1 cellular context compared by ENCODE assay signal in the genomic region with DNA sequence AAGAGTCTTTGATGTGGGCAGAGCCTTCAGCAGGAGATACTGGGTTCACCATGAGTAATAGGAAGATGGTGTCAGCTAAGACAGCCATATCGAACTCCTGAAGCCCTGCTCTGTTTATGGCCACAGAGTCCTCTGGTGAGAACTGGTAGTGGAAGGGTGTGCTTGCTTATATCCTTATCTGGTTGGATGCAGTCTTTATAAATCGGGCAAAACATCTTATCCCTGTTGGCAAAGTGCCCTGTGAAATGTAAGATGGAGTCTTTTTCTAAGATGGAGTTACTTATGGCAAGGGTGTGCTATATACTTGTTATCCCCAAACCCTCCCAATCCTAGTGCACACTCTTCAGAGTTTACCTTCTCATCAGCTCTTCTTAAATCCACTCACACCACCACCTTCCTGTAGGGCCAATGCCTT.
TF ChIP-seq lines count a peak whose summit lies in the region.

No MANE protein-coding gene starts in this region.

TF ChIP-seq in K562, 482 proteins besides CTCF, POLR2A, EP300 and RAD21 (continued from another document):
- TF ChIP-seq ARID4B (CRISPR knock-in tag; IDR thresholded peaks at IDR 0.05) = no peak
- TF ChIP-seq ZNF57 (CRISPR knock-in tag; IDR thresholded peaks at IDR 0.05) = peak; percentile 95
- peak; percentile 94 for TF ChIP-seq ZNF239 (CRISPR knock-in tag; IDR thresholded peaks at IDR 0.05)
- peak; percentile 57; the same call in 1 of the 2 replicates for TF ChIP-seq HMG20B (CRISPR knock-in tag; IDR thresholded peaks at IDR 0.05)
- TF ChIP-seq RNF219 (CRISPR knock-in tag; IDR thresholded peaks at IDR 0.05) = peak; percentile 88; the same call in 1 of the 2 replicates
- TF ChIP-seq DPF2 (IDR thresholded peaks at IDR 0.05) = no peak
- TF ChIP-seq TOE1 (IDR thresholded peaks at IDR 0.05; ENCODE audit: borderline replicate concordance) = no peak
- no peak for TF ChIP-seq TOE1 (CRISPR knock-in tag; IDR thresholded peaks at IDR 0.05; ENCODE audit: borderline replicate concordance, low read depth)
- peak; percentile 82; the same call in 1 of the 2 replicates for TF ChIP-seq RFX7 (CRISPR knock-in tag; IDR thresholded peaks at IDR 0.05)
- no peak for TF ChIP-seq KHSRP (IDR thresholded peaks at IDR 0.05)
- TF ChIP-seq ZNF707 (CRISPR knock-in tag; conservative IDR thresholded peaks at IDR 0.05) = peak; percentile 64; the same call in 1 of the 2 replicates
- TF ChIP-seq HDAC6 (IDR thresholded peaks at IDR 0.05; ENCODE audit: low read depth, low read length) = no peak
- peak; percentile 96; the same call in 1 of the 2 replicates for TF ChIP-seq ZNF212 (CRISPR knock-in tag; IDR thresholded peaks at IDR 0.05)
- TF ChIP-seq ZNF143 (CRISPR knock-in tag; IDR thresholded peaks at IDR 0.05) = no peak
- TF ChIP-seq ZNF507 (tag; conservative IDR thresholded peaks at IDR 0.05) = peak; percentile 63
- peak; percentile 93 for TF ChIP-seq ZNF785 (CRISPR knock-in tag; IDR thresholded peaks at IDR 0.05)
- peak; percentile 91; the same call in 1 of the 2 replicates for TF ChIP-seq ZBTB26 (CRISPR knock-in tag; IDR thresholded peaks at IDR 0.05)
- TF ChIP-seq, protein P1, sequence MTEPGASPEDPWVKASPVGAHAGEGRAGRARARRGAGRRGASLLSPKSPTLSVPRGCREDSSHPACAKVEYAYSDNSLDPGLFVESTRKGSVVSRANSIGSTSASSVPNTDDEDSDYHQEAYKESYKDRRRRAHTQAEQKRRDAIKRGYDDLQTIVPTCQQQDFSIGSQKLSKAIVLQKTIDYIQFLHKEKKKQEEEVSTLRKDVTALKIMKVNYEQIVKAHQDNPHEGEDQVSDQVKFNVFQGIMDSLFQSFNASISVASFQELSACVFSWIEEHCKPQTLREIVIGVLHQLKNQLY (CRISPR knock-in tag; conservative IDR thresholded peaks at IDR 0.05) = no peak
- TF ChIP-seq ZNF3 (CRISPR knock-in tag; IDR thresholded peaks at IDR 0.05) = 0 out of 2 replicates have a peak, but pooled peaks have one; percentile 33
- TF ChIP-seq SAFB2 (IDR thresholded peaks at IDR 0.05; ENCODE audit: borderline replicate concordance, low read depth, low read length, severe bottlenecking) = no peak
- no peak for TF ChIP-seq NFRKB (IDR thresholded peaks at IDR 0.05; ENCODE audit: low read depth)
- 0 out of 2 replicates have a peak, but pooled peaks have one; percentile 45 for TF ChIP-seq GABPB2 (CRISPR knock-in tag; conservative IDR thresholded peaks at IDR 0.05)
- no peak for TF ChIP-seq PRMT5 (CRISPR knock-in tag; IDR thresholded peaks at IDR 0.05)
- peak; percentile 96 for TF ChIP-seq ZKSCAN8 (CRISPR knock-in tag; IDR thresholded peaks at IDR 0.05)
- TF ChIP-seq CEBPG (CRISPR knock-in tag; IDR thresholded peaks at IDR 0.05) = no peak
- TF ChIP-seq CEBPG (tag; conservative IDR thresholded peaks at IDR 0.05 in 1 of 2, IDR thresholded peaks at IDR 0.05 in 1 of 2) = no peak
- TF ChIP-seq ZNF740 (CRISPR knock-in tag; IDR thresholded peaks at IDR 0.05) = no peak
- TF ChIP-seq ZNF740 (tag; IDR thresholded peaks at IDR 0.05) = peak in 1 of 2 experiments; percentile 98; a peak in 2 of 4 replicates
- peak; percentile 92; the same call in 1 of the 2 replicates for TF ChIP-seq ZFPM2 (CRISPR knock-in tag; IDR thresholded peaks at IDR 0.05)
- TF ChIP-seq TAF7 (tag; IDR thresholded peaks at IDR 0.05) = peak; percentile 94
- no peak for TF ChIP-seq CHAMP1 (IDR thresholded peaks at IDR 0.05)
- TF ChIP-seq ZBTB9 (CRISPR knock-in tag; IDR thresholded peaks at IDR 0.05) = peak; percentile 98
- TF ChIP-seq SRSF3 (IDR thresholded peaks at IDR 0.05; ENCODE audit: insufficient read depth, low read length) = no peak
- TF ChIP-seq SMAD4 (CRISPR knock-in tag; conservative IDR thresholded peaks at IDR 0.05) = peak; percentile 99
- TF ChIP-seq ARID1B (IDR thresholded peaks at IDR 0.05) = 0 out of 2 replicates have a peak, but pooled peaks have one; percentile 10
- TF ChIP-seq MAZ (CRISPR knock-in tag; conservative IDR thresholded peaks at IDR 0.05 in 1 of 2, IDR thresholded peaks at IDR 0.05 in 1 of 2) = peak in 1 of 2 experiments; percentile 96; a peak in 2 of 4 replicates
- no peak for TF ChIP-seq NR1H2 (CRISPR knock-in tag; IDR thresholded peaks at IDR 0.05)
- TF ChIP-seq POLR3G (IDR thresholded peaks at IDR 0.05; ENCODE audit: extremely low read depth, insufficient read length, insufficient replicate concordance) = no peak
- no peak for TF ChIP-seq ZNF124 (CRISPR knock-in tag; IDR thresholded peaks at IDR 0.05)
- TF ChIP-seq ZNF589 (CRISPR knock-in tag; IDR thresholded peaks at IDR 0.05; ENCODE audit: low read depth) = peak; percentile 99
- peak; percentile 75 for TF ChIP-seq MAFG (tag; conservative IDR thresholded peaks at IDR 0.05)
- TF ChIP-seq, protein P2, sequence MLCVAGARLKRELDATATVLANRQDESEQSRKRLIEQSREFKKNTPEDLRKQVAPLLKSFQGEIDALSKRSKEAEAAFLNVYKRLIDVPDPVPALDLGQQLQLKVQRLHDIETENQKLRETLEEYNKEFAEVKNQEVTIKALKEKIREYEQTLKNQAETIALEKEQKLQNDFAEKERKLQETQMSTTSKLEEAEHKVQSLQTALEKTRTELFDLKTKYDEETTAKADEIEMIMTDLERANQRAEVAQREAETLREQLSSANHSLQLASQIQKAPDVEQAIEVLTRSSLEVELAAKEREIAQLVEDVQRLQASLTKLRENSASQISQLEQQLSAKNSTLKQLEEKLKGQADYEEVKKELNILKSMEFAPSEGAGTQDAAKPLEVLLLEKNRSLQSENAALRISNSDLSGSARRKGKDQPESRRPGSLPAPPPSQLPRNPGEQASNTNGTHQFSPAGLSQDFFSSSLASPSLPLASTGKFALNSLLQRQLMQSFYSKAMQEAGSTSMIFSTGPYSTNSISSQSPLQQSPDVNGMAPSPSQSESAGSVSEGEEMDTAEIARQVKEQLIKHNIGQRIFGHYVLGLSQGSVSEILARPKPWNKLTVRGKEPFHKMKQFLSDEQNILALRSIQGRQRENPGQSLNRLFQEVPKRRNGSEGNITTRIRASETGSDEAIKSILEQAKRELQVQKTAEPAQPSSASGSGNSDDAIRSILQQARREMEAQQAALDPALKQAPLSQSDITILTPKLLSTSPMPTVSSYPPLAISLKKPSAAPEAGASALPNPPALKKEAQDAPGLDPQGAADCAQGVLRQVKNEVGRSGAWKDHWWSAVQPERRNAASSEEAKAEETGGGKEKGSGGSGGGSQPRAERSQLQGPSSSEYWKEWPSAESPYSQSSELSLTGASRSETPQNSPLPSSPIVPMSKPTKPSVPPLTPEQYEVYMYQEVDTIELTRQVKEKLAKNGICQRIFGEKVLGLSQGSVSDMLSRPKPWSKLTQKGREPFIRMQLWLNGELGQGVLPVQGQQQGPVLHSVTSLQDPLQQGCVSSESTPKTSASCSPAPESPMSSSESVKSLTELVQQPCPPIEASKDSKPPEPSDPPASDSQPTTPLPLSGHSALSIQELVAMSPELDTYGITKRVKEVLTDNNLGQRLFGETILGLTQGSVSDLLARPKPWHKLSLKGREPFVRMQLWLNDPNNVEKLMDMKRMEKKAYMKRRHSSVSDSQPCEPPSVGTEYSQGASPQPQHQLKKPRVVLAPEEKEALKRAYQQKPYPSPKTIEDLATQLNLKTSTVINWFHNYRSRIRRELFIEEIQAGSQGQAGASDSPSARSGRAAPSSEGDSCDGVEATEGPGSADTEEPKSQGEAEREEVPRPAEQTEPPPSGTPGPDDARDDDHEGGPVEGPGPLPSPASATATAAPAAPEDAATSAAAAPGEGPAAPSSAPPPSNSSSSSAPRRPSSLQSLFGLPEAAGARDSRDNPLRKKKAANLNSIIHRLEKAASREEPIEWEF (CRISPR knock-in tag; IDR thresholded peaks at IDR 0.05) = peak; percentile 96
